In genomic region chr12:114194066-114194465, GRCh38 we compare ENCODE assay signal across 21 cellular contexts.
DNase-seq lines count a peak whose midpoint lies in the region; ATAC-seq and TF ChIP-seq lines count a peak whose summit lies in the region.
"Had no signal": no experiment of that assay in that cellular context is flagged by ENCODE, and none has a peak within 500 bp of the region (broad histone marks: within the 10 kb centered on the region; RNA-seq: fewer than 3 reads in every experiment).

No MANE protein-coding gene starts in this region.

- H3K79me1 ChIP-seq in IMR-90 (ENCODE audit: low read depth in 1 of 2, low read length in 2 of 2): no peaks in the 10 kb centered on the region

- H3K18ac ChIP-seq in IMR-90 (ENCODE audit: low read depth, low read length): no peak overlapping the region

- POLR2A ChIA-PET in IMR-90 (lab: Charles Lee; ENCODE audit: unreplicated experiment): no interaction called here

- no peak overlapping the region for H2BK20ac ChIP-seq in IMR-90 (ENCODE audit: low read depth, low read length)

- TF ChIP-seq CTCF in IMR-90 (conservative IDR thresholded peaks at IDR 0.05; ENCODE audit: low read depth, low read length): no peak
- no peak for TF ChIP-seq CTCF in endodermal cell (conservative IDR thresholded peaks at IDR 0.05)
- no peak for TF ChIP-seq CTCF in WERI-Rb-1 (IDR thresholded peaks at IDR 0.05; ENCODE audit: low read depth, low read length)

- DNase-seq in ELF-1 (ENCODE audit: low read depth, low spot score) (peak; percentile 29), IMR-90 (no peak), endodermal cell (peak; percentile 58), DMS153 treated with DMSO at 0.1 percent for 48 hours (lab: John Stamatoyannopoulos, UW; ENCODE audit: unreplicated experiment) (no peak), WERI-Rb-1 (no peak)
- DNase-seq: 8988T; ACHN; BE2C; Caco-2; Calu3; CD4-positive, alpha-beta T cell; CD8-positive, alpha-beta T cell; DMS53; DMS79; DND-41; EL; GF-D8 had no signal

- no TSS peak for BruUV-seq in IMR-90 (replicated peaks; lab: Mats Ljungman, UMichigan)

- no peak overlapping the region for H3K56ac ChIP-seq in IMR-90 (ENCODE audit: extremely low read depth, insufficient read depth, low read length)

- H3K27ac ChIP-seq in IMR-90 (ENCODE audit: insufficient read depth, low read length): no peak overlapping the region
- no peak overlapping the region for H3K27ac ChIP-seq in endodermal cell (ENCODE audit: low read depth, low read length)
- no peak overlapping the region for H3K27ac ChIP-seq in WERI-Rb-1
- H3K27ac ChIP-seq: BLaER1, C4-2B had no signal

- no peak overlapping the region for H3K9ac ChIP-seq in IMR-90 (ENCODE audit: low read depth, low read length)
- no peak overlapping the region for H3K9ac ChIP-seq in endodermal cell (ENCODE audit: extremely low read depth, low read length, poor library complexity, severe bottlenecking)
- H3K9ac ChIP-seq: BLaER1 had no signal

- whole genome bisulfite sequencing in IMR-90 (ENCODE audit: extremely low coverage in 2 of 2, insufficient read length in 1 of 2), 2 experiments: no CpG with 5 or more reads among the region's 5 CpGs
- 60 to 72% methylated on average over 2 to 5 of the region's 5 CpGs for whole genome bisulfite sequencing in endodermal cell (ENCODE audit: insufficient coverage in 1 of 2, insufficient read length in 1 of 2), 2 experiments

- no peak overlapping the region for H2BK5ac ChIP-seq in IMR-90 (ENCODE audit: low read depth, low read length, poor library complexity, severe bottlenecking)

- no peak overlapping the region for H3K14ac ChIP-seq in IMR-90 (replicated peaks; ENCODE audit: low read depth, low read length)

- no peaks in the 10 kb centered on the region for H3K4me1 Mint-ChIP-seq in endodermal cell

- H4K8ac ChIP-seq in IMR-90 (ENCODE audit: low read depth in 2 of 2, low read length in 2 of 2): no peak overlapping the region

- no peak overlapping the region for H4K91ac ChIP-seq in IMR-90 (ENCODE audit: insufficient read depth, low read depth, low read length)

- dilution Hi-C loops in IMR-90 (cut with HindIII; ENCODE audit: low sequenced_read_pairs, unreplicated experiment): no loop called here

- no peak overlapping the region for H2BK120ac ChIP-seq in IMR-90 (ENCODE audit: low read depth, low read length)

- H2AK5ac ChIP-seq in IMR-90 (ENCODE audit: low read depth, low read length): no peak overlapping the region

- H3K4me3 ChIP-seq in IMR-90 (ENCODE audit: insufficient read depth, low read depth, low read length): no peak overlapping the region
- H3K4me3 ChIP-seq in endodermal cell (ENCODE audit: low read length): no peak overlapping the region
- no peak overlapping the region for H3K4me3 ChIP-seq in WERI-Rb-1 (ENCODE audit: low read depth, low read length)
- H3K4me3 ChIP-seq: BLaER1 had no signal

- no peak overlapping the region for H2BK15ac ChIP-seq in IMR-90 (ENCODE audit: low read depth, low read length)

- no peak for TF ChIP-seq POLR2A in IMR-90 (IDR thresholded peaks at IDR 0.05; ENCODE audit: low read depth, low read length)

- ATAC-seq in IMR-90 (ENCODE audit: low read depth) (no peak), GM19463 (IDR thresholded peaks at IDR 0.05; ENCODE audit: unreplicated experiment) (no peak), HG03159 (IDR thresholded peaks at IDR 0.05; ENCODE audit: unreplicated experiment) (no peak)
- ATAC-seq: CD8-positive, alpha-beta T cell had no signal

- CTCF ChIA-PET in IMR-90 (lab: Yijun Ruan, JAX): no interaction called here

- no peak for TF ChIP-seq RAD21 in IMR-90 (IDR thresholded peaks at IDR 0.05; ENCODE audit: low read length)

- H2AFZ ChIP-seq in IMR-90 (replicated peaks; ENCODE audit: low read length, poor library complexity): peak overlapping the region; percentile 13

- peaks cover 21% of the 10 kb centered on the region for H3K27me3 Mint-ChIP-seq in endodermal cell (ENCODE audit: insufficient read depth)

- no peaks in the 10 kb centered on the region for H3K9me3 Mint-ChIP-seq in endodermal cell

- no peak overlapping the region for H4K5ac ChIP-seq in IMR-90 (ENCODE audit: low read depth, low read length)

- in situ Hi-C loops in IMR-90 (cut with MboI; ENCODE audit: low sequenced_read_pairs): no loop called here

- no peak overlapping the region for H3K23ac ChIP-seq in IMR-90 (ENCODE audit: low read depth, low read length)

- no peaks in the 10 kb centered on the region for H3K36me3 Mint-ChIP-seq in endodermal cell (ENCODE audit: low read depth)
- H3K36me3 Mint-ChIP-seq: CD8-positive, alpha-beta T cell had no signal

- H4K20me1 ChIP-seq in IMR-90 (ENCODE audit: insufficient read depth, low read length): no peaks in the 10 kb centered on the region
- H4K20me1 ChIP-seq: BLaER1 had no signal

- no peaks in the 10 kb centered on the region for H3K4me1 ChIP-seq in IMR-90 (ENCODE audit: control insufficient read depth, insufficient read depth, low read length)
- H3K4me1 ChIP-seq in endodermal cell (ENCODE audit: control insufficient read depth, insufficient read depth, low read length): no peaks in the 10 kb centered on the region
- H3K4me1 ChIP-seq: BE2C, BLaER1, Caco-2 had no signal

- H3K4me2 ChIP-seq in IMR-90 (ENCODE audit: low read depth, low read length): no peak overlapping the region
- H3K4me2 ChIP-seq: BLaER1 had no signal

- intact Hi-C loops in IMR-90 (cut with micrococcal nuclease): no loop called here

- H3K27me3 ChIP-seq in IMR-90 (ENCODE audit: control insufficient read depth, insufficient read depth, low read length) (no peaks in the 10 kb centered on the region; the same call in 1 of the 2 replicates), endodermal cell (ENCODE audit: control insufficient read depth, insufficient read depth, low read length, poor library complexity, severe bottlenecking) (no peaks in the 10 kb centered on the region), WERI-Rb-1 (ENCODE audit: insufficient read depth, low read depth, severe bottlenecking) (peaks cover 90% of the 10 kb centered on the region)
- H3K27me3 ChIP-seq: BLaER1 had no signal

- H3K4ac ChIP-seq in IMR-90 (ENCODE audit: low read depth, low read length): no peak overlapping the region

- H2AK9ac ChIP-seq in IMR-90 (replicated peaks; ENCODE audit: low read depth, low read length, poor library complexity): no peak overlapping the region

- no peaks in the 10 kb centered on the region for H3K9me1 ChIP-seq in IMR-90 (ENCODE audit: insufficient read depth, low read length)

- no peak overlapping the region for H3K4me3 Mint-ChIP-seq in endodermal cell
- H3K4me3 Mint-ChIP-seq: CD4-positive, alpha-beta T cell; CD8-positive, alpha-beta T cell had no signal

- H3K36me3 ChIP-seq in IMR-90 (ENCODE audit: control insufficient read depth, insufficient read depth, low read length) (no peaks in the 10 kb centered on the region), endodermal cell (ENCODE audit: control insufficient read depth, insufficient read depth, low read length) (no peaks in the 10 kb centered on the region), WERI-Rb-1 (no peaks in the 10 kb centered on the region)
- H3K36me3 ChIP-seq: BE2C, BLaER1 had no signal

- H3K9me3 ChIP-seq in IMR-90 (ENCODE audit: control insufficient read depth, insufficient read depth, low read length) (no peaks in the 10 kb centered on the region), endodermal cell (ENCODE audit: control insufficient read depth, low read length) (no peaks in the 10 kb centered on the region), WERI-Rb-1 (ENCODE audit: severe bottlenecking) (peaks cover 2% of the 10 kb centered on the region)
- H3K9me3 ChIP-seq: BE2C, BLaER1 had no signal

- no peak overlapping the region for H3K27ac Mint-ChIP-seq in endodermal cell
- H3K27ac Mint-ChIP-seq: CD4-positive, alpha-beta T cell; CD8-positive, alpha-beta T cell had no signal

TF ChIP-seq in IMR-90, 13 proteins besides CTCF, POLR2A, EP300 and RAD21:
- TF ChIP-seq RCOR1 (IDR thresholded peaks at IDR 0.05; ENCODE audit: insufficient replicate concordance, low read length) (no peak), MXI1 (IDR thresholded peaks at IDR 0.05; ENCODE audit: borderline replicate concordance, low read depth, low read length) (no peak), NFE2L2 (IDR thresholded peaks at IDR 0.05; ENCODE audit: low read depth, low read length) (no peak), SMC3 (IDR thresholded peaks at IDR 0.05; ENCODE audit: low read depth, low read length) (no peak), BHLHE40 (IDR thresholded peaks at IDR 0.05; ENCODE audit: low read depth, low read length) (no peak), MAFK (IDR thresholded peaks at IDR 0.05; ENCODE audit: low read depth, low read length) (no peak), CEBPB (IDR thresholded peaks at IDR 0.05; ENCODE audit: low read depth, low read length) (no peak), RFX5 (IDR thresholded peaks at IDR 0.05; ENCODE audit: low read depth, low read length) (no peak), USF2 (IDR thresholded peaks at IDR 0.05; ENCODE audit: low read depth, low read length) (no peak), ELK1 (IDR thresholded peaks at IDR 0.05; ENCODE audit: borderline replicate concordance, low read depth, low read length) (no peak), CHD1 (IDR thresholded peaks at IDR 0.05; ENCODE audit: low read depth, low read length) (no peak), MAZ (IDR thresholded peaks at IDR 0.05; ENCODE audit: borderline replicate concordance, low read depth, low read length) (no peak), FOS (IDR thresholded peaks at IDR 0.05; ENCODE audit: low read depth, low read length) (no peak)

Comparison
In these comparisons a context has a peak if more than half of its experiments do, and no peak if none do; other contexts are left out.
1. DNase-seq: peak in ELF-1 (single experiment) and endodermal cell (single experiment); none in IMR-90 (single experiment), DMS153 treated with DMSO at 0.1 percent for 48 hours (single experiment) and WERI-Rb-1 (single experiment).